8 cellular contexts compared by ENCODE assay signal in genomic region chr5:73564644-73565165, GRCh38. TPM values are rescaled to one million over a fixed set of nuclear protein-coding genes. Genes with fewer than 3 reads are reported as not detected.
DNase-seq lines count a peak whose midpoint lies in the region; ATAC-seq, FAIRE-seq and TF ChIP-seq lines count a peak whose summit lies in the region.

No MANE protein-coding gene starts in this region.

- H3K9ac ChIP-seq in HepG2 (ENCODE audit: insufficient read depth, low read depth, low read length): peak overlapping the region; percentile 89

- TF ChIP-seq CTCF in A549 (IDR thresholded peaks at IDR 0.05) (no peak), brain microvascular endothelial cell (IDR thresholded peaks at IDR 0.05; ENCODE audit: low read depth, low read length, missing control alignments) (no peak), HepG2 (CRISPR knock-in tag; IDR thresholded peaks at IDR 0.05) (no peak)

- POLR2A ChIA-PET in A549 (lab: Yijun Ruan, JAX) (interaction anchor here (0.6 to 2.0 kb wide), 6 partner anchors 12 to 228 kb away, joined by 3 to 4 read pairs (median 4); no protein-coding TSS in a partner anchor), HepG2 (lab: Yijun Ruan, JAX) (interaction anchor here (0.9 to 4.3 kb wide), 10 partner anchors 11 to 248 kb away, joined by 3 to 26 read pairs (median 5); partner anchors contain the start of gene BTF3)

- in situ Hi-C loops in brain microvascular endothelial cell (cut with HindIII; ENCODE audit: low pct_ligation_motif_present, low sequenced_read_pairs) (no loop called here), HepG2 (cut with HindIII; ENCODE audit: extremely low pct_ligation_motif_present, low pct_unique_long_range_greater_than_20kb) (no loop called here)

- H3K4me3 ChIP-seq in A549 (peak overlapping the region; percentile 91), brain microvascular endothelial cell (ENCODE audit: low read depth, low read length) (peak overlapping the region; percentile 96), HepG2 (replicated peaks in 1 of 3; ENCODE audit: insufficient read depth in 1 of 3, low read depth in 2 of 3, low read length in 3 of 3) (peak overlapping the region; percentile 77 to 89 (median 82)), thymus (ENCODE audit: low read length) (peak overlapping the region; percentile 69)

- CTCF ChIA-PET in A549 (lab: Yijun Ruan, JAX): interaction anchor here (0.6 to 1.4 kb wide), 6 partner anchors 26 to 299 kb away, joined by 3 read pairs; no protein-coding TSS in a partner anchor
- CTCF ChIA-PET in HepG2 (lab: Yijun Ruan, JAX; ENCODE audit: low intra/inter-chr PET ratio, low total read pairs): no interaction called here

- intact Hi-C loops in HepG2 (cut with micrococcal nuclease; ENCODE audit: unreplicated experiment): loop anchor here (1.0 to 2.0 kb wide), 2 partner anchors 20 to 45 kb away; no protein-coding TSS in a partner anchor

- H3K27me3 ChIP-seq in brain microvascular endothelial cell (replicated peaks) (no peaks in the 10 kb centered on the region), HepG2 (ENCODE audit: control insufficient read depth in 1 of 2, insufficient read depth in 2 of 2, low read length in 2 of 2) (no peaks in the 10 kb centered on the region; a peak in 1 of 5 replicates), thymus (ENCODE audit: control insufficient read depth, insufficient read depth) (no peaks in the 10 kb centered on the region)

- no peak for TF ChIP-seq RAD21 in A549 (conservative IDR thresholded peaks at IDR 0.05 in 1 of 2, IDR thresholded peaks at IDR 0.05 in 1 of 2)
- TF ChIP-seq RAD21 in HepG2 (CRISPR knock-in tag; IDR thresholded peaks at IDR 0.05): no peak

- H3K79me2 ChIP-seq in HepG2 (ENCODE audit: insufficient read depth, low read length): peaks cover 52% of the 10 kb centered on the region

- H3K36me3 ChIP-seq in brain microvascular endothelial cell (replicated peaks): no peaks in the 10 kb centered on the region
- H3K36me3 ChIP-seq in HepG2 (replicated peaks in 1 of 2; ENCODE audit: control insufficient read depth in 1 of 2, insufficient read depth in 2 of 2, low read length in 2 of 2): peaks cover 3 to 16% of the 10 kb centered on the region in 2 experiments; a peak in 4 of 5 replicates
- peaks cover 11% of the 10 kb centered on the region for H3K36me3 ChIP-seq in thymus (ENCODE audit: control insufficient read depth, insufficient read depth)

- no TSS peak for BruUV-seq in HepG2 (replicated peaks; lab: Mats Ljungman, UMichigan)

- H3K4me1 ChIP-seq in A549: peaks cover 18% of the 10 kb centered on the region; the same call in 2 of the 3 replicates
- H3K4me1 ChIP-seq in HepG2 (ENCODE audit: insufficient read depth, low read length): peaks cover 28% of the 10 kb centered on the region
- H3K4me1 ChIP-seq in thymus (ENCODE audit: control insufficient read depth, insufficient read depth, low read length): peaks cover 9% of the 10 kb centered on the region

- TF ChIP-seq EP300 in A549 (IDR thresholded peaks at IDR 0.05): no peak
- TF ChIP-seq EP300 in HepG2 (IDR thresholded peaks at IDR 0.05; ENCODE audit: low read depth in 2 of 2, low read length in 2 of 2): no peak
- TF ChIP-seq EP300 in HepG2 (CRISPR knock-in tag; IDR thresholded peaks at IDR 0.05; ENCODE audit: borderline replicate concordance): no peak

- FAIRE-seq in A549 (lab: Jason Lieb, UNC) (no peak), HepG2 (lab: Jason Lieb, UNC) (no peak)

- ATAC-seq in A549: peak; percentile 50 to 53
- peak; percentile 1 for ATAC-seq in GM21381 (IDR thresholded peaks at IDR 0.05; ENCODE audit: unreplicated experiment)
- ATAC-seq in HepG2: peak; percentile 37
- ATAC-seq in GM19467 (IDR thresholded peaks at IDR 0.05; ENCODE audit: unreplicated experiment): no peak

- DNase-seq in A549 (ENCODE audit: low read depth in 1 of 2, low spot score in 1 of 2) (no peak), NOMO-1 treated with DMSO at 0.1 percent for 48 hours (lab: John Stamatoyannopoulos, UW; ENCODE audit: unreplicated experiment) (peak; percentile 18), brain microvascular endothelial cell (peak; percentile 4), HepG2 (ENCODE audit: low spot score) (no peak), HuH-7.5 (ENCODE audit: low spot score) (no peak)

- H4K20me1 ChIP-seq in HepG2 (ENCODE audit: insufficient read depth, low read length): no peaks in the 10 kb centered on the region

- 2% methylated on average over 12 of the region's 12 CpGs for WGBS in A549 (ENCODE audit: missing lambda C conversion rate)
- under 1% methylated on average over 12 of the region's 12 CpGs for WGBS in HepG2 (ENCODE audit: low lambda C conversion rate)
- 1% methylated on average over 12 of the region's 12 CpGs for whole genome bisulfite sequencing in thymus

- TF ChIP-seq POLR2A in A549 (IDR thresholded peaks at IDR 0.05; ENCODE audit: low read length) (no peak), HepG2 (IDR thresholded peaks at IDR 0.05; ENCODE audit: insufficient read depth in 1 of 2, low read depth in 2 of 2, low read length in 2 of 2) (no peak)

- H3K4me2 ChIP-seq in A549 (peak overlapping the region; percentile 96), HepG2 (ENCODE audit: low read depth, low read length) (peak overlapping the region; percentile 95)

- H3K9me3 ChIP-seq in A549 (no peaks in the 10 kb centered on the region), HepG2 (ENCODE audit: low read length) (no peaks in the 10 kb centered on the region), thymus (ENCODE audit: control insufficient read depth) (no peaks in the 10 kb centered on the region)

- H2AFZ ChIP-seq in HepG2 (ENCODE audit: low read length): peak overlapping the region; percentile 9

- H3K27ac ChIP-seq in A549: peak overlapping the region; percentile 79 to 89
- peak overlapping the region; percentile 82 for H3K27ac ChIP-seq in brain microvascular endothelial cell
- H3K27ac ChIP-seq in HepG2 (ENCODE audit: extremely low read length, insufficient read depth, low read length): peak overlapping the region; percentile 75
- H3K27ac ChIP-seq in thymus (ENCODE audit: low read depth): peak overlapping the region; percentile 93

RNA-seq across cellular contexts. Expression of gene ANKRA2, which starts 0.7 kb away (rescaled TPM):
- polyA plus RNA-seq in A549 (2011; rRNA removed) (26.8 and 38.3 TPM in 2 replicates), A549 (2017; fragmentation: RNase III; extraction: RNeasy Plus Mini Kit Qiagen cat#74134 plus additional on column Dnase treatment) (10.7 to 13.2 TPM (median 12.5 TPM) in 3 replicates), HepG2 (2011; rRNA removed) (29.4 and 33.6 TPM in 2 replicates), thymus (59.2 TPM)
- polyA plus RNA-seq in A549 (2012; cell fraction: cytosol; rRNA removed): 5.1 and 5.5 TPM in 2 replicates
- polyA plus RNA-seq in A549 (2012; cell fraction: nucleus; rRNA removed): 3.3 TPM in 2 replicates
- polyA minus RNA-seq in A549 (2011; rRNA and poly(A)+ RNA removed): 5.1 and 8.0 TPM in 2 replicates
- total RNA-seq in HepG2 (2016; rRNA removed; fragmentation: Illumina TruSeq; extraction: Trizol): 20.4 and 23.6 TPM in 2 replicates
- 3.9 and 5.1 TPM in 2 replicates for total RNA-seq in HepG2 (2016; cell fraction: cytosol; rRNA removed; fragmentation: Illumina TruSeq; extraction: Trizol; ENCODE audit: low read depth)
- 23.6 TPM in 2 replicates for total RNA-seq in HepG2 (2016; cell fraction: insoluble cytoplasmic fraction; rRNA removed; fragmentation: Illumina TruSeq; extraction: Trizol)
- total RNA-seq in HepG2 (2016; cell fraction: membrane; rRNA removed; fragmentation: Illumina TruSeq; extraction: Trizol): 11.2 and 13.3 TPM in 2 replicates
- total RNA-seq in HepG2 (2016; cell fraction: nucleus; rRNA removed; fragmentation: Illumina TruSeq; extraction: Trizol): 35.7 and 36.1 TPM in 2 replicates
- 10.6 and 13.7 TPM in 2 replicates for polyA plus RNA-seq in HepG2 (2011; cell fraction: cytosol; rRNA removed)
- polyA plus RNA-seq in HepG2 (2011; cell fraction: nucleus; rRNA removed): 41.0 and 45.4 TPM in 2 replicates
- polyA plus RNA-seq in HepG2 (2012): 25.6 and 31.0 TPM in 2 replicates
- polyA plus RNA-seq in HepG2 (2016; cell fraction: cytosol; fragmentation: Illumina TruSeq; extraction: Trizol; ENCODE audit: low read depth): 1.8 and 2.9 TPM in 2 replicates
- 19.0 and 20.5 TPM in 2 replicates for polyA plus RNA-seq in HepG2 (2016; cell fraction: insoluble cytoplasmic fraction; fragmentation: Illumina TruSeq; extraction: Trizol; ENCODE audit: low read depth)
- 5.4 and 6.3 TPM in 2 replicates for polyA plus RNA-seq in HepG2 (2016; cell fraction: membrane; fragmentation: Illumina TruSeq; extraction: Trizol; ENCODE audit: low read depth)
- polyA plus RNA-seq in HepG2 (2016; cell fraction: nucleus; fragmentation: Illumina TruSeq; extraction: Trizol; ENCODE audit: insufficient read depth, low read depth): 42.7 and 49.0 TPM in 2 replicates
- polyA minus RNA-seq in HepG2 (2011; rRNA and poly(A)+ RNA removed; ENCODE audit: low replicate concordance): 1.5 and 8.7 TPM in 2 replicates
- polyA minus RNA-seq in HepG2 (2011; cell fraction: cytosol; rRNA and poly(A)+ RNA removed): 11.2 and 12.4 TPM in 2 replicates
- 61.2 and 67.1 TPM in 2 replicates for polyA minus RNA-seq in HepG2 (2011; cell fraction: nucleus; rRNA and poly(A)+ RNA removed)

RNA-seq across cellular contexts. Expression of gene UTP15, which starts 0.8 kb away (rescaled TPM):
- polyA plus RNA-seq in A549 (2011; rRNA removed): 25.9 and 44.0 TPM in 2 replicates
- 7.1 and 7.8 TPM in 2 replicates for polyA plus RNA-seq in A549 (2012; cell fraction: cytosol; rRNA removed)
- 21.9 and 33.6 TPM in 2 replicates for polyA plus RNA-seq in A549 (2012; cell fraction: nucleus; rRNA removed)
- polyA plus RNA-seq in A549 (2017; fragmentation: RNase III; extraction: RNeasy Plus Mini Kit Qiagen cat#74134 plus additional on column Dnase treatment): 21.6 to 24.8 TPM (median 22.6 TPM) in 3 replicates
- 33.7 and 37.3 TPM in 2 replicates for polyA minus RNA-seq in A549 (2011; rRNA and poly(A)+ RNA removed)
- total RNA-seq in HepG2 (2016; rRNA removed; fragmentation: Illumina TruSeq; extraction: Trizol): 35.8 and 45.2 TPM in 2 replicates
- 9.3 and 9.4 TPM in 2 replicates for total RNA-seq in HepG2 (2016; cell fraction: cytosol; rRNA removed; fragmentation: Illumina TruSeq; extraction: Trizol; ENCODE audit: low read depth)
- 33.6 and 44.5 TPM in 2 replicates for total RNA-seq in HepG2 (2016; cell fraction: insoluble cytoplasmic fraction; rRNA removed; fragmentation: Illumina TruSeq; extraction: Trizol)
- 14.1 and 14.4 TPM in 2 replicates for total RNA-seq in HepG2 (2016; cell fraction: membrane; rRNA removed; fragmentation: Illumina TruSeq; extraction: Trizol)
- 58.1 and 62.5 TPM in 2 replicates for total RNA-seq in HepG2 (2016; cell fraction: nucleus; rRNA removed; fragmentation: Illumina TruSeq; extraction: Trizol)
- polyA plus RNA-seq in HepG2 (2011; rRNA removed): 6.6 and 7.3 TPM in 2 replicates
- 4.4 and 6.0 TPM in 2 replicates for polyA plus RNA-seq in HepG2 (2011; cell fraction: cytosol; rRNA removed)
- polyA plus RNA-seq in HepG2 (2011; cell fraction: nucleus; rRNA removed): 19.6 and 25.1 TPM in 2 replicates
- 9.0 and 10.2 TPM in 2 replicates for polyA plus RNA-seq in HepG2 (2012)
- 1.3 and 1.7 TPM in 2 replicates for polyA plus RNA-seq in HepG2 (2016; cell fraction: cytosol; fragmentation: Illumina TruSeq; extraction: Trizol; ENCODE audit: low read depth)
- 27.4 and 29.0 TPM in 2 replicates for polyA plus RNA-seq in HepG2 (2016; cell fraction: insoluble cytoplasmic fraction; fragmentation: Illumina TruSeq; extraction: Trizol; ENCODE audit: low read depth)
- polyA plus RNA-seq in HepG2 (2016; cell fraction: membrane; fragmentation: Illumina TruSeq; extraction: Trizol; ENCODE audit: low read depth): 3.1 and 4.2 TPM in 2 replicates
- polyA plus RNA-seq in HepG2 (2016; cell fraction: nucleus; fragmentation: Illumina TruSeq; extraction: Trizol; ENCODE audit: insufficient read depth, low read depth): 37.7 and 39.2 TPM in 2 replicates
- 18.6 and 39.5 TPM in 2 replicates for polyA minus RNA-seq in HepG2 (2011; rRNA and poly(A)+ RNA removed; ENCODE audit: low replicate concordance)
- polyA minus RNA-seq in HepG2 (2011; cell fraction: cytosol; rRNA and poly(A)+ RNA removed): 7.6 and 9.8 TPM in 2 replicates
- polyA minus RNA-seq in HepG2 (2011; cell fraction: nucleus; rRNA and poly(A)+ RNA removed): 85.7 and 89.2 TPM in 2 replicates
- 8.6 TPM for polyA plus RNA-seq in thymus

Comparison
In these comparisons a context has a peak if more than half of its experiments do, and no peak if none do; other contexts are left out.
1. DNase-seq: peak in NOMO-1 treated with DMSO at 0.1 percent for 48 hours (single experiment) and brain microvascular endothelial cell (single experiment); none in A549 (0 of 2), HepG2 (single experiment) and HuH-7.5 (single experiment).
2. Peak in every context shown above with its lines, with median percentiles within 50 percentile points of each other: H3K27ac ChIP-seq and H3K4me3 ChIP-seq.